Comparison of ENCODE assay signal across 8 cellular contexts in the genomic region with DNA sequence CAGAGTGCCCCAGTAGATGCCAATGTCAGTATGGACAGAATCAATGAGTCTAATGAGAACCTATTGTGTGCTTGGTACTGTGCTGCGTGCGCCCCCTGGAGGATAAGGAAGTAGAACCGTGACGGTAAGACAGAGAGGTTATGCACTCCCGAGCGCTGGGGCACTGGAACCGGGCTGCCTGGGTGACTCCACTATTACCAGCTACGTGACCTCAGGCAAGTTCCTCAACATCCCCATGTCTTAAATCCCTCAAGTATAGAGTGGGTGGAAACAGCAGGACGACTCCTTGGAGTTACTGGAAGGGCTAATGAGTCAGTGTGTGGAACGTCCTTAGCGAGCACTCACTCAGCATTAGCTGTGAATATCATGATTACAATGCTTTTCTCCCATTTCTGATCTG. TPM values are rescaled to one million over a fixed set of nuclear protein-coding genes. Genes with fewer than 3 reads are reported as not detected.
DNase-seq lines count a peak whose midpoint lies in the region; ATAC-seq and TF ChIP-seq lines count a peak whose summit lies in the region.

No MANE protein-coding gene starts in this region.

- H3K4me1 ChIP-seq in KMS-11 (ENCODE audit: low read depth, poor library complexity, severe bottlenecking): no peaks in the 10 kb centered on the region
- H3K4me1 ChIP-seq in naive thymus-derived CD4-positive, alpha-beta T cell (ENCODE audit: control insufficient read depth in 2 of 2, insufficient read depth in 2 of 2, low read length in 2 of 2): no peaks in the 10 kb centered on the region

- CTCF ChIA-PET in naive thymus-derived CD4-positive, alpha-beta T cell (lab: Charles Lee): no interaction called here

- no peaks in the 10 kb centered on the region for H4K20me1 ChIP-seq in KMS-11 (ENCODE audit: insufficient read depth)

- H3K4me3 ChIP-seq in KMS-11 (IDR thresholded peaks at IDR 0.05; ENCODE audit: insufficient read depth, low read depth, low read length) (no peak overlapping the region), WERI-Rb-1 (ENCODE audit: low read depth, low read length) (no peak overlapping the region)
- H3K4me3 ChIP-seq in naive thymus-derived CD4-positive, alpha-beta T cell (ENCODE audit: low read length): no peak overlapping the region

- H3K9me3 ChIP-seq in WERI-Rb-1 (ENCODE audit: severe bottlenecking): no peaks in the 10 kb centered on the region
- no peaks in the 10 kb centered on the region for H3K9me3 ChIP-seq in naive thymus-derived CD4-positive, alpha-beta T cell (ENCODE audit: control insufficient read depth in 2 of 3, low read length in 3 of 3)

- H2AFZ ChIP-seq in KMS-11 (ENCODE audit: low read depth): no peak overlapping the region

- ATAC-seq in GM18519 (IDR thresholded peaks at IDR 0.05; ENCODE audit: low FRiP score, unreplicated experiment): peak; percentile 71
- peak; percentile 65 for ATAC-seq in central memory CD8-positive, alpha-beta T cell (replicated peaks; ENCODE audit: extremely low read depth, poor library complexity, severe bottlenecking)
- ATAC-seq in naive thymus-derived CD4-positive, alpha-beta T cell: peak; percentile 88

- H3K27me3 ChIP-seq in KMS-11 (ENCODE audit: insufficient read depth, low read depth) (no peaks in the 10 kb centered on the region), WERI-Rb-1 (ENCODE audit: insufficient read depth, low read depth, severe bottlenecking) (no peaks in the 10 kb centered on the region)
- H3K27me3 ChIP-seq in naive thymus-derived CD4-positive, alpha-beta T cell (ENCODE audit: control insufficient read depth in 2 of 2, insufficient read depth in 2 of 2, low read length in 2 of 2): no peaks in the 10 kb centered on the region

- TF ChIP-seq CTCF in KMS-11 (conservative IDR thresholded peaks at IDR 0.05; ENCODE audit: low read depth, low read length): peak; percentile 27; the same call in 1 of the 2 replicates
- TF ChIP-seq CTCF in WERI-Rb-1 (IDR thresholded peaks at IDR 0.05; ENCODE audit: low read depth, low read length): peak; percentile 89

- H3K4me1 Mint-ChIP-seq in central memory CD8-positive, alpha-beta T cell: peaks cover 7% of the 10 kb centered on the region
- H3K4me1 Mint-ChIP-seq in naive thymus-derived CD4-positive, alpha-beta T cell: peaks cover 0 to 5% (median 4%) of the 10 kb centered on the region in 7 donors

- H3K4me2 ChIP-seq in KMS-11: no peak overlapping the region

- no peak overlapping the region for H3K4me3 Mint-ChIP-seq in central memory CD8-positive, alpha-beta T cell
- H3K4me3 Mint-ChIP-seq in naive thymus-derived CD4-positive, alpha-beta T cell: no peak overlapping the region

- no peak overlapping the region for H3K27ac ChIP-seq in KMS-11
- no peak overlapping the region for H3K27ac ChIP-seq in WERI-Rb-1
- no peak overlapping the region for H3K27ac ChIP-seq in naive thymus-derived CD4-positive, alpha-beta T cell (ENCODE audit: low read depth, low read length)

- no peaks in the 10 kb centered on the region for H3K36me3 Mint-ChIP-seq in central memory CD8-positive, alpha-beta T cell (ENCODE audit: insufficient read depth)
- H3K36me3 Mint-ChIP-seq in naive thymus-derived CD4-positive, alpha-beta T cell: no peaks in the 10 kb centered on the region

- H3K79me2 ChIP-seq in KMS-11 (ENCODE audit: insufficient read depth, low read depth): no peaks in the 10 kb centered on the region

- H3K27me3 Mint-ChIP-seq in central memory CD8-positive, alpha-beta T cell: peaks cover 13% of the 10 kb centered on the region
- H3K27me3 Mint-ChIP-seq in naive thymus-derived CD4-positive, alpha-beta T cell: peaks cover 2 to 7% (median 4%) of the 10 kb centered on the region in 5 donors

- no peaks in the 10 kb centered on the region for H3K36me3 ChIP-seq in KMS-11 (ENCODE audit: insufficient read depth)
- no peaks in the 10 kb centered on the region for H3K36me3 ChIP-seq in WERI-Rb-1
- no peaks in the 10 kb centered on the region for H3K36me3 ChIP-seq in naive thymus-derived CD4-positive, alpha-beta T cell (ENCODE audit: control insufficient read depth in 2 of 3, insufficient read depth in 3 of 3, low read length in 3 of 3)

- H3K9me3 Mint-ChIP-seq in central memory CD8-positive, alpha-beta T cell: no peaks in the 10 kb centered on the region
- H3K9me3 Mint-ChIP-seq in naive thymus-derived CD4-positive, alpha-beta T cell: peaks cover 0 to 1% (median 0%) of the 10 kb centered on the region in 11 donors

- no peak overlapping the region for H3K9ac ChIP-seq in KMS-11

- POLR2A ChIA-PET in naive thymus-derived CD4-positive, alpha-beta T cell (lab: Charles Lee): no interaction called here

- intact Hi-C loops in naive thymus-derived CD4-positive, alpha-beta T cell (cut with micrococcal nuclease): loop anchor here in 1 of 2 donors (1.0 to 2.0 kb wide), 2 partner anchors 68 to 130 kb away; no protein-coding TSS in a partner anchor

- no peak overlapping the region for H3K27ac Mint-ChIP-seq in central memory CD8-positive, alpha-beta T cell (ENCODE audit: low read depth)
- no peak overlapping the region for H3K27ac Mint-ChIP-seq in naive thymus-derived CD4-positive, alpha-beta T cell

- peak; percentile 52 for DNase-seq in AG08395 (ENCODE audit: low spot score)
- peak; percentile 85 for DNase-seq in WERI-Rb-1
- peak; percentile 20 to 33 for DNase-seq in central memory CD8-positive, alpha-beta T cell (ENCODE audit: low spot score in 2 of 2)
- peak in 7 of 9 donors; percentile 20 to 52 (median 42) for DNase-seq in naive thymus-derived CD4-positive, alpha-beta T cell
- no peak for DNase-seq in DMS79 treated with DMSO at 0.1 percent for 48 hours (lab: John Stamatoyannopoulos, UW)
- DNase-seq in HPDE6-E6E7 (ENCODE audit: extremely low spot score): no peak

RNA-seq across cellular contexts. Expression of gene CHST4, which starts 16.2 kb away (rescaled TPM):
- total RNA-seq in naive thymus-derived CD4-positive, alpha-beta T cell: not detected
- not detected for polyA plus RNA-seq in naive thymus-derived CD4-positive, alpha-beta T cell

RNA-seq across cellular contexts. Expression of gene TAT, which starts 34.5 kb away (rescaled TPM):
- total RNA-seq in naive thymus-derived CD4-positive, alpha-beta T cell: not detected
- polyA plus RNA-seq in naive thymus-derived CD4-positive, alpha-beta T cell: under 1 TPM; 0.10 to 0.53 TPM

RNA-seq across cellular contexts. Expression of gene ZNF19, which starts 53.3 kb away (rescaled TPM):
- 10 to 100 TPM in 2 of 5 experiments, 1 to 10 TPM in 3; 3.6 to 12.9 (median 6.4) TPM for total RNA-seq in naive thymus-derived CD4-positive, alpha-beta T cell
- 1 to 10 TPM; 1.7 to 3.9 TPM for polyA plus RNA-seq in naive thymus-derived CD4-positive, alpha-beta T cell

Comparison
In these comparisons a context has a peak if more than half of its experiments do, and no peak if none do; other contexts are left out.
1. DNase-seq: peak in AG08395 (single experiment), WERI-Rb-1 (single experiment), central memory CD8-positive, alpha-beta T cell (2 of 2) and naive thymus-derived CD4-positive, alpha-beta T cell (7 of 9); none in DMS79 treated with DMSO at 0.1 percent for 48 hours (single experiment) and HPDE6-E6E7 (single experiment).
2. Peak in every context shown above with its lines, with median percentiles within 50 percentile points of each other: ATAC-seq.